20 cellular contexts compared by ENCODE assay signal in genomic region chr19:51742736-51743288, GRCh38. TPM values are rescaled to one million over a fixed set of nuclear protein-coding genes. Genes with fewer than 3 reads are reported as not detected.
A peak's percentile ranks its signal among the peaks of the same experiment; 100 is the strongest.
DNase-seq lines count a peak whose midpoint lies in the region; ATAC-seq, FAIRE-seq and TF ChIP-seq lines count a peak whose summit lies in the region.
"Had no signal": no experiment of that assay in that cellular context is flagged by ENCODE, and none has a peak within 500 bp of the region (broad histone marks: within the 10 kb centered on the region; RNA-seq: fewer than 3 reads in every experiment).

No MANE protein-coding gene starts in this region.

- TF ChIP-seq CTCF in AG09309 (IDR thresholded peaks at IDR 0.05; ENCODE audit: control insufficient read depth, insufficient read depth, low read depth, low read length, missing control alignments) (no peak), astrocyte (IDR thresholded peaks at IDR 0.05; ENCODE audit: insufficient read depth, low read depth, low read length) (no peak), kidney epithelial cell (IDR thresholded peaks at IDR 0.05; ENCODE audit: insufficient read depth, low read length, poor library complexity, severe bottlenecking) (no peak)

- no peak overlapping the region for H3K27ac Mint-ChIP-seq in astrocyte (ENCODE audit: unreplicated experiment)
- H3K27ac Mint-ChIP-seq in activated T-cell treated with anti-CD3 and anti-CD28 coated beads, Interleukin-2, amount 50 U/mL, for 72 hours: no peak overlapping the region
- H3K27ac Mint-ChIP-seq: activated T-helper 1 cell treated with anti-CD3 and anti-CD28 coated beads, Interleukin-12 subunit alpha, Interleukin-12 subunit beta, Interleukin-2, Interleukin-4 antibody, amounts not matched to agents 30 ng/mL and 10 ng/mL and 1 ng/mL, durations not matched to agents 14 hours and 24 hours and 36 hours; dendritic cell treated with granulocyte-macrophage colony-stimulating factor and Interleukin-4, amounts not matched to agents 40 ng/mL and 50 ng/mL, for 4 days; T-helper 1 cell treated with Interleukin-12 subunit alpha and Interleukin-12 subunit beta and Interleukin-4 antibody, amounts not matched to agents 30 μg/mL and 1 μg/mL, for 36 hours had no signal

- H3K27ac ChIP-seq in astrocyte (ENCODE audit: low read depth, low read length): no peak overlapping the region
- H3K27ac ChIP-seq: HL-60, Peyer's patch had no signal

- H3K4me1 Mint-ChIP-seq in astrocyte (ENCODE audit: low read depth, unreplicated experiment): peaks cover 4% of the 10 kb centered on the region
- no peaks in the 10 kb centered on the region for H3K4me1 Mint-ChIP-seq in activated T-cell treated with anti-CD3 and anti-CD28 coated beads, Interleukin-2, amount 50 U/mL, for 72 hours (ENCODE audit: low read depth)

- no peaks in the 10 kb centered on the region for H3K36me3 Mint-ChIP-seq in astrocyte (ENCODE audit: low read depth, unreplicated experiment)
- H3K36me3 Mint-ChIP-seq in activated T-cell treated with anti-CD3 and anti-CD28 coated beads, Interleukin-2, amount 50 U/mL, for 72 hours (ENCODE audit: insufficient read depth in 2 of 2): no peaks in the 10 kb centered on the region

- H3K27me3 ChIP-seq in astrocyte (ENCODE audit: insufficient read depth, low read length) (no peaks in the 10 kb centered on the region), kidney epithelial cell (ENCODE audit: control insufficient read depth, insufficient read depth, low read length) (no peaks in the 10 kb centered on the region)
- H3K27me3 ChIP-seq: Peyer's patch had no signal

- no peak overlapping the region for H3K4me3 Mint-ChIP-seq in astrocyte (ENCODE audit: unreplicated experiment)
- no peak overlapping the region for H3K4me3 Mint-ChIP-seq in activated T-cell treated with anti-CD3 and anti-CD28 coated beads, Interleukin-2, amount 50 U/mL, for 72 hours
- H3K4me3 Mint-ChIP-seq: activated T-helper 1 cell treated with anti-CD3 and anti-CD28 coated beads, Interleukin-12 subunit alpha, Interleukin-12 subunit beta, Interleukin-2, Interleukin-4 antibody, amounts not matched to agents 30 ng/mL and 10 ng/mL and 1 ng/mL, durations not matched to agents 14 hours and 24 hours and 36 hours; dendritic cell treated with granulocyte-macrophage colony-stimulating factor and Interleukin-4, amounts not matched to agents 40 ng/mL and 50 ng/mL, for 4 days; T-helper 1 cell treated with Interleukin-12 subunit alpha and Interleukin-12 subunit beta and Interleukin-4 antibody, amounts not matched to agents 30 μg/mL and 1 μg/mL, for 36 hours had no signal

- DNase-seq in AG09309 (ENCODE audit: low read depth): peak; percentile 57
- peak; percentile 90 for DNase-seq in M059J (ENCODE audit: low read depth)
- peak; percentile 81 for DNase-seq in astrocyte (ENCODE audit: low read depth)
- peak; percentile 43 for DNase-seq in kidney epithelial cell (ENCODE audit: low read depth)
- DNase-seq in NCI-H526 treated with DMSO at 0.1 percent for 48 hours (lab: John Stamatoyannopoulos, UW): no peak
- no peak for DNase-seq in activated T-cell treated with anti-CD3 and anti-CD28 coated beads, Interleukin-2, amount 50 U/mL, for 72 hours
- no peak for DNase-seq in DMS79 treated with DMSO at 0.1 percent for 48 hours (lab: John Stamatoyannopoulos, UW)
- DNase-seq: amniotic stem cell, DMS53, Karpas-422, NCI-H2081, NCI-H69, occipital lobe, Peyer's patch had no signal

- no peak overlapping the region for H3K4me2 ChIP-seq in astrocyte (ENCODE audit: low read length)

- peaks cover 9% of the 10 kb centered on the region for H3K9me3 ChIP-seq in astrocyte (ENCODE audit: insufficient read depth, low read depth, low read length)
- H3K9me3 ChIP-seq: HAP-1, Peyer's patch had no signal

- peak; percentile 76 for FAIRE-seq in astrocyte (lab: Jason Lieb, UNC)

- H3K4me3 ChIP-seq in AG09309 (ENCODE audit: control insufficient read depth, low read depth, low read length) (no peak overlapping the region), astrocyte (ENCODE audit: insufficient read depth, low read depth, low read length) (no peak overlapping the region), kidney epithelial cell (ENCODE audit: low read depth, low read length) (no peak overlapping the region)
- H3K4me3 ChIP-seq: HAP-1, Peyer's patch had no signal

- peaks cover 16% of the 10 kb centered on the region for H3K9me3 Mint-ChIP-seq in astrocyte (ENCODE audit: unreplicated experiment)
- H3K9me3 Mint-ChIP-seq in activated T-cell treated with anti-CD3 and anti-CD28 coated beads, Interleukin-2, amount 50 U/mL, for 72 hours: no peaks in the 10 kb centered on the region
- H3K9me3 Mint-ChIP-seq: dendritic cell treated with granulocyte-macrophage colony-stimulating factor and Interleukin-4, amounts not matched to agents 40 ng/mL and 50 ng/mL, for 4 days had no signal

- H3K36me3 ChIP-seq in astrocyte (ENCODE audit: insufficient read depth, low read length): no peaks in the 10 kb centered on the region
- H3K36me3 ChIP-seq in kidney epithelial cell (ENCODE audit: control insufficient read depth, insufficient read depth, low read length): no peaks in the 10 kb centered on the region
- H3K36me3 ChIP-seq: HAP-1, Peyer's patch had no signal

- ATAC-seq in HG02973 (IDR thresholded peaks at IDR 0.05; ENCODE audit: unreplicated experiment): no peak
- ATAC-seq in activated T-cell treated with anti-CD3 and anti-CD28 coated beads, Interleukin-2, amount 50 U/mL, for 72 hours (replicated peaks in 1 of 2): no peak

- no peaks in the 10 kb centered on the region for H3K79me2 ChIP-seq in astrocyte (ENCODE audit: insufficient read depth, low read length)

- H2AFZ ChIP-seq in astrocyte (ENCODE audit: low read depth, low read length): no peak overlapping the region

- no peaks in the 10 kb centered on the region for H4K20me1 ChIP-seq in astrocyte (ENCODE audit: insufficient read depth, low read length)

- H3K4me1 ChIP-seq in astrocyte (ENCODE audit: insufficient read depth, low read length): no peaks in the 10 kb centered on the region
- H3K4me1 ChIP-seq: HAP-1, Peyer's patch had no signal

- peaks cover 5% of the 10 kb centered on the region for H3K27me3 Mint-ChIP-seq in astrocyte (ENCODE audit: low read depth, unreplicated experiment)
- H3K27me3 Mint-ChIP-seq in activated T-cell treated with anti-CD3 and anti-CD28 coated beads, Interleukin-2, amount 50 U/mL, for 72 hours (ENCODE audit: low read depth): no peaks in the 10 kb centered on the region

- H3K9ac ChIP-seq in astrocyte (ENCODE audit: low read length): no peak overlapping the region

RNA-seq across cellular contexts. Expression of gene FPR1, which starts 8.9 kb away (rescaled TPM):
- total RNA-seq in M059J (2014; rRNA removed; shearing (Covaris generic)): 3.6 and 3.8 TPM in 2 replicates
- total RNA-seq in astrocyte (not detected in 2 replicates), kidney epithelial cell (not detected in 2 replicates)
- not detected for total RNA-seq in activated T-cell treated with anti-CD3 and anti-CD28 coated beads, Interleukin-2, amount 50 U/mL, for 72 hours
- total RNA-seq: activated T-helper 1 cell treated with anti-CD3 and anti-CD28 coated beads, Interleukin-12 subunit alpha, Interleukin-12 subunit beta, Interleukin-2, Interleukin-4 antibody, amounts not matched to agents 30 ng/mL and 10 ng/mL and 1 ng/mL, durations not matched to agents 14 hours and 24 hours and 36 hours had no signal

RNA-seq across cellular contexts. Expression of gene FPR2, which starts 18.2 kb away (rescaled TPM):
- not detected in 2 replicates for total RNA-seq in M059J (2014; rRNA removed; shearing (Covaris generic))
- total RNA-seq in astrocyte (not detected in 2 replicates), kidney epithelial cell (not detected in 2 replicates)
- total RNA-seq in activated T-cell treated with anti-CD3 and anti-CD28 coated beads, Interleukin-2, amount 50 U/mL, for 72 hours: not detected
- total RNA-seq: activated T-helper 1 cell treated with anti-CD3 and anti-CD28 coated beads, Interleukin-12 subunit alpha, Interleukin-12 subunit beta, Interleukin-2, Interleukin-4 antibody, amounts not matched to agents 30 ng/mL and 10 ng/mL and 1 ng/mL, durations not matched to agents 14 hours and 24 hours and 36 hours had no signal

RNA-seq across cellular contexts. Expression of gene HAS1, which starts 19.0 kb away (rescaled TPM):
- not detected in 2 replicates for total RNA-seq in M059J (2014; rRNA removed; shearing (Covaris generic))
- total RNA-seq in astrocyte (not detected in 2 replicates), kidney epithelial cell (not detected in 2 replicates)
- total RNA-seq in activated T-cell treated with anti-CD3 and anti-CD28 coated beads, Interleukin-2, amount 50 U/mL, for 72 hours: not detected
- total RNA-seq: activated T-helper 1 cell treated with anti-CD3 and anti-CD28 coated beads, Interleukin-12 subunit alpha, Interleukin-12 subunit beta, Interleukin-2, Interleukin-4 antibody, amounts not matched to agents 30 ng/mL and 10 ng/mL and 1 ng/mL, durations not matched to agents 14 hours and 24 hours and 36 hours had no signal

RNA-seq across cellular contexts. Expression of gene SPACA6, which starts 49.7 kb away (rescaled TPM):
- total RNA-seq in M059J (2014; rRNA removed; shearing (Covaris generic)): 4.1 and 13.7 TPM in 2 replicates
- total RNA-seq in astrocyte: 51.0 and 62.5 TPM in 2 replicates
- 7.8 and 12.6 TPM in 2 replicates for total RNA-seq in kidney epithelial cell
- total RNA-seq in activated T-cell treated with anti-CD3 and anti-CD28 coated beads, Interleukin-2, amount 50 U/mL, for 72 hours: 1 to 10 TPM; 3.6 to 7.5 TPM

RNA-seq across cellular contexts. Expression of gene FPR3, which starts 52.1 kb away (rescaled TPM):
- 0.10 and 0.22 TPM in 2 replicates for total RNA-seq in M059J (2014; rRNA removed; shearing (Covaris generic))
- total RNA-seq in astrocyte: not detected in 2 replicates
- total RNA-seq in kidney epithelial cell: not detected in 2 replicates
- total RNA-seq in activated T-cell treated with anti-CD3 and anti-CD28 coated beads, Interleukin-2, amount 50 U/mL, for 72 hours: not detected
- total RNA-seq: activated T-helper 1 cell treated with anti-CD3 and anti-CD28 coated beads, Interleukin-12 subunit alpha, Interleukin-12 subunit beta, Interleukin-2, Interleukin-4 antibody, amounts not matched to agents 30 ng/mL and 10 ng/mL and 1 ng/mL, durations not matched to agents 14 hours and 24 hours and 36 hours had no signal

Comparison
In these comparisons a context has a peak if more than half of its experiments do, and no peak if none do; other contexts are left out.
1. DNase-seq: peak in AG09309 (single experiment), M059J (single experiment), astrocyte (single experiment) and kidney epithelial cell (single experiment); none in NCI-H526 treated with DMSO at 0.1 percent for 48 hours (single experiment), activated T-cell treated with anti-CD3 and anti-CD28 coated beads, Interleukin-2, amount 50 U/mL, for 72 hours (0 of 2) and DMS79 treated with DMSO at 0.1 percent for 48 hours (single experiment).